Comparison of ENCODE assay signal across 9 cellular contexts in genomic region chr1:33350611-33351280, GRCh38. TPM values are rescaled to one million over a fixed set of nuclear protein-coding genes. Genes with fewer than 3 reads are reported as not detected.
DNase-seq lines count a peak whose midpoint lies in the region; ATAC-seq and TF ChIP-seq lines count a peak whose summit lies in the region.
"Had no signal": no experiment of that assay in that cellular context is flagged by ENCODE, and none has a peak within 500 bp of the region (broad histone marks: within the 10 kb centered on the region; RNA-seq: fewer than 3 reads in every experiment).

No MANE protein-coding gene starts in this region.

- intact Hi-C loops in activated T-helper 2 cell treated with anti-CD3 and anti-CD28 coated beads, Interferon-gamma antibody, Interleukin-2, Interleukin-4, amounts not matched to agents 10 μg/mL and 5 μg/mL and 100 μg/mL, durations not matched to agents 14 hours and 24 hours and 36 hours (cut with micrococcal nuclease), result loop anchor here (2.0 to 5.0 kb wide), 3 partner anchors 122 to 253 kb away; partner anchors contain the start of gene ZSCAN20

- peaks cover 14% of the 10 kb centered on the region for H3K36me3 Mint-ChIP-seq in T-helper 2 cell treated with Interferon-gamma antibody and Interleukin-4, amounts not matched to agents 5 μg/mL and 100 μg/mL, for 36 hours (ENCODE audit: low read depth)
- H3K36me3 Mint-ChIP-seq in activated T-helper 2 cell treated with anti-CD3 and anti-CD28 coated beads, Interferon-gamma antibody, Interleukin-2, Interleukin-4, amounts not matched to agents 10 μg/mL and 5 μg/mL and 100 μg/mL, durations not matched to agents 14 hours and 24 hours and 36 hours (ENCODE audit: low read depth), result peaks cover 23% of the 10 kb centered on the region

- peak overlapping the region; percentile 84 for H3K27ac ChIP-seq in temporal lobe (ENCODE audit: low read depth, low read length)

- no peak for ATAC-seq in activated CD4-positive, CD25-positive, alpha-beta regulatory T cell treated with anti-CD3 and anti-CD28 coated beads, Interleukin-2, amount 50 U/mL, for 24 hours

- no peaks in the 10 kb centered on the region for H3K9me3 Mint-ChIP-seq in T-helper 2 cell treated with Interferon-gamma antibody and Interleukin-4, amounts not matched to agents 5 μg/mL and 100 μg/mL, for 36 hours
- H3K9me3 Mint-ChIP-seq in activated T-helper 2 cell treated with anti-CD3 and anti-CD28 coated beads, Interferon-gamma antibody, Interleukin-2, Interleukin-4, amounts not matched to agents 10 μg/mL and 5 μg/mL and 100 μg/mL, durations not matched to agents 14 hours and 24 hours and 36 hours, result no peaks in the 10 kb centered on the region

- POLR2A ChIA-PET in GM10248 (lab: Yijun Ruan, JAX), result interaction anchor here (1.2 kb wide), 1 partner anchor 169 kb away, joined by 5 read pairs; the partner anchor contains the start of gene TRIM62

- TF ChIP-seq CTCF in GM10248 (IDR thresholded peaks at IDR 0.05; ENCODE audit: control extremely low read depth, extremely low read depth, low read depth, missing control alignments), result no peak

- peak overlapping the region; percentile 92 for H3K4me3 Mint-ChIP-seq in T-helper 2 cell treated with Interferon-gamma antibody and Interleukin-4, amounts not matched to agents 5 μg/mL and 100 μg/mL, for 36 hours
- peak overlapping the region; percentile 82 for H3K4me3 Mint-ChIP-seq in activated T-helper 2 cell treated with anti-CD3 and anti-CD28 coated beads, Interferon-gamma antibody, Interleukin-2, Interleukin-4, amounts not matched to agents 10 μg/mL and 5 μg/mL and 100 μg/mL, durations not matched to agents 14 hours and 24 hours and 36 hours (ENCODE audit: low read depth)

- H3K4me1 Mint-ChIP-seq in T-helper 2 cell treated with Interferon-gamma antibody and Interleukin-4, amounts not matched to agents 5 μg/mL and 100 μg/mL, for 36 hours (ENCODE audit: low read depth), result peaks cover 34% of the 10 kb centered on the region
- H3K4me1 Mint-ChIP-seq in activated T-helper 2 cell treated with anti-CD3 and anti-CD28 coated beads, Interferon-gamma antibody, Interleukin-2, Interleukin-4, amounts not matched to agents 10 μg/mL and 5 μg/mL and 100 μg/mL, durations not matched to agents 14 hours and 24 hours and 36 hours (ENCODE audit: low read depth), result peaks cover 39% of the 10 kb centered on the region

- DNase-seq in T-helper 2 cell treated with Interferon-gamma antibody and Interleukin-4, amounts not matched to agents 5 μg/mL and 100 μg/mL, for 36 hours (ENCODE audit: low spot score), result no peak
- DNase-seq in T-helper 2 cell (no peak), iris pigment epithelial cell (ENCODE audit: low read depth) (peak; percentile 21), GM10248 (ENCODE audit: extremely low spot score) (no peak), T1000 (lab: John Stamatoyannopoulos, UW) (no peak)
- no peak for DNase-seq in activated T-helper 2 cell treated with anti-CD3 and anti-CD28 coated beads, Interferon-gamma antibody, Interleukin-2, Interleukin-4, amounts not matched to agents 10 μg/mL and 5 μg/mL and 100 μg/mL, durations not matched to agents 14 hours and 24 hours and 36 hours (ENCODE audit: low spot score)

- peak overlapping the region; percentile 91 for H3K27ac Mint-ChIP-seq in T-helper 2 cell treated with Interferon-gamma antibody and Interleukin-4, amounts not matched to agents 5 μg/mL and 100 μg/mL, for 36 hours
- H3K27ac Mint-ChIP-seq in activated T-helper 2 cell treated with anti-CD3 and anti-CD28 coated beads, Interferon-gamma antibody, Interleukin-2, Interleukin-4, amounts not matched to agents 10 μg/mL and 5 μg/mL and 100 μg/mL, durations not matched to agents 14 hours and 24 hours and 36 hours, result peak overlapping the region; percentile 89

- CTCF ChIA-PET in GM10248 (lab: Yijun Ruan, JAX), result interaction anchor here (0.9 to 2.4 kb wide), 4 partner anchors 12 to 132 kb away, joined by 3 to 8 read pairs (median 4); no protein-coding TSS in a partner anchor

- peaks cover 3% of the 10 kb centered on the region for H3K27me3 Mint-ChIP-seq in T-helper 2 cell treated with Interferon-gamma antibody and Interleukin-4, amounts not matched to agents 5 μg/mL and 100 μg/mL, for 36 hours (ENCODE audit: low read depth)
- H3K27me3 Mint-ChIP-seq in activated T-helper 2 cell treated with anti-CD3 and anti-CD28 coated beads, Interferon-gamma antibody, Interleukin-2, Interleukin-4, amounts not matched to agents 10 μg/mL and 5 μg/mL and 100 μg/mL, durations not matched to agents 14 hours and 24 hours and 36 hours (ENCODE audit: low read depth), result peaks cover 3% of the 10 kb centered on the region

RNA-seq across cellular contexts. Expression of gene A3GALT2, which starts 29.8 kb away (rescaled TPM):
- not detected in 2 replicates for total RNA-seq in activated T-helper 2 cell treated with anti-CD3 and anti-CD28 coated beads, Interferon-gamma antibody, Interleukin-2, Interleukin-4, amounts not matched to agents 10 μg/mL and 5 μg/mL and 100 μg/mL, durations not matched to agents 14 hours and 24 hours and 36 hours
- not detected for total RNA-seq in temporal lobe
- total RNA-seq: RPMI7951 had no signal
